8 cellular contexts compared by ENCODE assay signal in genomic region chrX:51461053-51462050, GRCh38. TPM values are rescaled to one million over a fixed set of nuclear protein-coding genes. Genes with fewer than 3 reads are reported as not detected.
A peak's percentile ranks its signal among the peaks of the same experiment; 100 is the strongest.
DNase-seq lines count a peak whose midpoint lies in the region; ATAC-seq and TF ChIP-seq lines count a peak whose summit lies in the region.

No MANE protein-coding gene starts in this region.

- H3K9me3 Mint-ChIP-seq in CD14-positive monocyte = peaks cover 0 to 4% (median 0%) of the 10 kb centered on the region in 7 donors

- H3K27ac Mint-ChIP-seq in CD14-positive monocyte = no peak overlapping the region

- H3K27me3 Mint-ChIP-seq in CD14-positive monocyte (ENCODE audit: low read depth in 3 of 3) = peaks cover 0 to 9% (median 2%) of the 10 kb centered on the region in 3 donors

- H3K4me3 Mint-ChIP-seq in CD14-positive monocyte = no peak overlapping the region

- ATAC-seq in GM18520 (IDR thresholded peaks at IDR 0.05; ENCODE audit: unreplicated experiment) = no peak

- DNase-seq in CD14-positive monocyte (ENCODE audit: low spot score) (no peak), NCI-H2107 treated with DMSO at 0.1 percent for 48 hours (lab: John Stamatoyannopoulos, UW; ENCODE audit: unreplicated experiment) (peak; percentile 14), cerebellum (ENCODE audit: low spot score) (peak; percentile 6), middle frontal gyrus (ENCODE audit: extremely low spot score, low spot score) (peak; percentile 2), MV-4-11 (lab: John Stamatoyannopoulos, UW) (no peak)
- no peak for DNase-seq in activated T-cell treated with anti-CD3 and anti-CD28 coated beads, Interleukin-2, amount 50 U/mL, for 1 hour

- no peaks in the 10 kb centered on the region for H3K36me3 Mint-ChIP-seq in CD14-positive monocyte

- TF ChIP-seq CTCF in CD14-positive monocyte (IDR thresholded peaks at IDR 0.05) (peak; percentile 73), GM12873 (IDR thresholded peaks at IDR 0.05; ENCODE audit: insufficient read depth, low read depth, low read length, missing control alignments) (peak; percentile 86)

- intact Hi-C loops in CD14-positive monocyte (cut with micrococcal nuclease) = no loop called here

- H3K4me1 Mint-ChIP-seq in CD14-positive monocyte = no peaks in the 10 kb centered on the region

RNA-seq across cellular contexts. Expression of gene NUDT11, which starts 35.0 kb away (rescaled TPM):
- under 1 TPM in 1 of 2 donors, not detected in 1; 0.07 TPM for polyA plus RNA-seq in CD14-positive monocyte
- 41.6 TPM for total RNA-seq in cerebellum

Comparison
In these comparisons a context has a peak if more than half of its experiments do, and no peak if none do; other contexts are left out.
1. DNase-seq: peak in NCI-H2107 treated with DMSO at 0.1 percent for 48 hours (single experiment), cerebellum (single experiment) and middle frontal gyrus (single experiment); none in CD14-positive monocyte (single experiment), activated T-cell treated with anti-CD3 and anti-CD28 coated beads, Interleukin-2, amount 50 U/mL, for 1 hour (single experiment) and MV-4-11 (single experiment).